31 cellular contexts compared by ENCODE assay signal in genomic region chr22:45931042-45931441, GRCh38. TPM values are rescaled to one million over a fixed set of nuclear protein-coding genes. Genes with fewer than 3 reads are reported as not detected.
"Had no signal": no experiment of that assay in that cellular context is flagged by ENCODE, and none has a peak within 500 bp of the region (broad histone marks: within the 10 kb centered on the region; RNA-seq: fewer than 3 reads in every experiment).

No MANE protein-coding gene starts in this region.

- H3K9me3 Mint-ChIP-seq: dendritic cell treated with granulocyte-macrophage colony-stimulating factor and Interleukin-4, amounts not matched to agents 40 ng/mL and 50 ng/mL, for 4 days; effector memory CD8-positive, alpha-beta T cell; endodermal cell; mesothelial cell of epicardium had no signal

- FAIRE-seq: endometrium, islet of Langerhans, keratinocyte had no signal

- H3K9me3 ChIP-seq: colonic mucosa, esophagus squamous epithelium, gastrocnemius medialis, heart right ventricle, left lung, lower lobe of right lung, mucosa of descending colon had no signal

- H3K36me3 ChIP-seq: colonic mucosa, gastrocnemius medialis, heart right ventricle, left lung, lower lobe of right lung had no signal

- H3K4me3 Mint-ChIP-seq: dendritic cell treated with granulocyte-macrophage colony-stimulating factor and Interleukin-4, amounts not matched to agents 40 ng/mL and 50 ng/mL, for 4 days; effector memory CD8-positive, alpha-beta T cell; endodermal cell; mesothelial cell of epicardium; naive B cell had no signal

- DNase-seq: colonic mucosa; cortex of kidney; effector CD8-positive, alpha-beta T cell; effector memory CD8-positive, alpha-beta T cell; endodermal cell; esophagus squamous epithelium; foreskin fibroblast; foreskin melanocyte; gastrocnemius medialis; glutamatergic neuron; head of caudate nucleus; heart right ventricle; hippocampal formation; left colon; left lung; left ventricle myocardium superior; lower lobe of right lung; mesenchymal stem cell; mucosa of descending colon; naive B cell had no signal

- H3K4me3 ChIP-seq: colonic mucosa, esophagus squamous epithelium, gastrocnemius medialis, heart right ventricle, left lung, lower lobe of right lung, mucosa of descending colon had no signal

- H3K36me3 Mint-ChIP-seq: mesothelial cell of epicardium, naive B cell had no signal

- ATAC-seq: effector memory CD8-positive, alpha-beta T cell; esophagus mucosa; gastrocnemius medialis; heart right ventricle; left colon; left lung; left ventricle myocardium superior; lower lobe of right lung; mucosa of descending colon had no signal

- H3K27ac ChIP-seq: colonic mucosa, epithelial cell of prostate, esophagus squamous epithelium, gastrocnemius medialis, heart right ventricle, left lung, lower lobe of right lung had no signal

- H3K27me3 ChIP-seq: colonic mucosa had no signal

- H3K4me1 ChIP-seq: colonic mucosa, gastrocnemius medialis, heart right ventricle, lower lobe of right lung had no signal

- H3K4me1 Mint-ChIP-seq: endodermal cell had no signal

RNA-seq across cellular contexts. Expression of gene WNT7B, which starts 45.9 kb away (rescaled TPM):
- total RNA-seq: dermis microvascular lymphatic vessel endothelial cell, endodermal cell, gastrocnemius medialis, heart right ventricle, left colon, left ventricle myocardium superior, lung microvascular endothelial cell, mesenteric fat pad, mucosa of descending colon, myocyte had no signal
- polyA plus RNA-seq: heart right ventricle had no signal
